In genomic region chr5:174972291-174972690, GRCh38 we compare ENCODE assay signal across 22 cellular contexts.
DNase-seq lines count a peak whose midpoint lies in the region; ATAC-seq and TF ChIP-seq lines count a peak whose summit lies in the region.
"Had no signal": no experiment of that assay in that cellular context is flagged by ENCODE, and none has a peak within 500 bp of the region (broad histone marks: within the 10 kb centered on the region; RNA-seq: fewer than 3 reads in every experiment).

No MANE protein-coding gene starts in this region.

- no peaks in the 10 kb centered on the region for H3K4me1 Mint-ChIP-seq in T-cell
- H3K4me1 Mint-ChIP-seq: activated naive CD8-positive, alpha-beta T cell treated with anti-CD3 and anti-CD28 coated beads for 36 hours; stimulated activated memory B cell treated with anti-CD40 and anti-IgM and Interleukin-4, amounts not matched to agents 10 μg/mL and 1 μg/mL and 100 μg/mL, for 72 hours had no signal

- H2AFZ ChIP-seq in PC-3 (ENCODE audit: low read length) = no peak overlapping the region

- H3K4me1 ChIP-seq in PC-3 (ENCODE audit: insufficient read depth, low read length) (no peaks in the 10 kb centered on the region), mucosa of descending colon (ENCODE audit: low read depth) (no peaks in the 10 kb centered on the region)
- H3K4me1 ChIP-seq: colonic mucosa, HAP-1, tibial artery had no signal

- no peak overlapping the region for H3K9ac ChIP-seq in PC-3 (ENCODE audit: low read length)
- H3K9ac ChIP-seq: KMS-11 had no signal

- intact Hi-C loops in PC-3 (cut with micrococcal nuclease) (no loop called here), mucosa of descending colon (cut with DNase I, micrococcal nuclease) (no loop called here)

- no peak overlapping the region for H3K4me3 Mint-ChIP-seq in T-cell
- H3K4me3 Mint-ChIP-seq: activated naive CD8-positive, alpha-beta T cell treated with anti-CD3 and anti-CD28 coated beads for 36 hours; stimulated activated memory B cell treated with anti-CD40 and anti-IgM and Interleukin-4, amounts not matched to agents 10 μg/mL and 1 μg/mL and 100 μg/mL, for 72 hours had no signal

- H3K9me3 ChIP-seq in PC-3 (ENCODE audit: low read length) = no peaks in the 10 kb centered on the region
- H3K9me3 ChIP-seq in mucosa of descending colon = no peaks in the 10 kb centered on the region
- H3K9me3 ChIP-seq: colonic mucosa, HAP-1 had no signal

- H3K9me3 Mint-ChIP-seq in T-cell = peaks cover 11 to 28% (median 18%) of the 10 kb centered on the region in 3 donors

- ATAC-seq in PC-3 (no peak), mucosa of descending colon (peak; percentile 21), T-cell (replicated peaks in 1 of 4) (no peak), HG03175 (IDR thresholded peaks at IDR 0.05; ENCODE audit: unreplicated experiment) (no peak)
- ATAC-seq: activated CD4-positive, CD25-positive, alpha-beta regulatory T cell treated with anti-CD3 and anti-CD28 coated beads, Interleukin-2, amount 50 U/mL, for 24 hours; stimulated activated memory B cell treated with anti-CD40 and anti-IgM and Interleukin-4, amounts not matched to agents 10 μg/mL and 1 μg/mL and 100 μg/mL, for 72 hours had no signal

- H4K20me1 ChIP-seq in PC-3 (ENCODE audit: low read length) = no peaks in the 10 kb centered on the region

- no peak overlapping the region for H3K4me2 ChIP-seq in PC-3 (ENCODE audit: low read length)
- H3K4me2 ChIP-seq: KMS-11 had no signal

- H3K27ac ChIP-seq in PC-3 (ENCODE audit: low read length) = no peak overlapping the region
- H3K27ac ChIP-seq: colonic mucosa, KMS-11, tibial artery had no signal

- peaks cover 16 to 33% of the 10 kb centered on the region in 2 donors for H3K27me3 Mint-ChIP-seq in T-cell

- H3K27ac Mint-ChIP-seq in T-cell = no peak overlapping the region
- H3K27ac Mint-ChIP-seq: activated naive CD8-positive, alpha-beta T cell treated with anti-CD3 and anti-CD28 coated beads for 36 hours; stimulated activated memory B cell treated with anti-CD40 and anti-IgM and Interleukin-4, amounts not matched to agents 10 μg/mL and 1 μg/mL and 100 μg/mL, for 72 hours had no signal

- no peaks in the 10 kb centered on the region for H3F3A ChIP-seq in PC-3 (ENCODE audit: low read length, unreplicated experiment)

- DNase-seq in DMS53 treated with DMSO at 0.1 percent for 48 hours (lab: John Stamatoyannopoulos, UW; ENCODE audit: unreplicated experiment) = peak; percentile 95
- peak; percentile 88 for DNase-seq in NCI-H1105 treated with DMSO at 0.1 percent for 48 hours (lab: John Stamatoyannopoulos, UW)
- DNase-seq in PC-3 = peak; percentile 44
- DNase-seq in mucosa of descending colon = no peak
- DNase-seq in SW 1271 (lab: John Stamatoyannopoulos, UW) = no peak
- no peak for DNase-seq in OCI-M2 (lab: John Stamatoyannopoulos, UW; ENCODE audit: unreplicated experiment)
- DNase-seq in T-cell = no peak
- DNase-seq: activated naive CD8-positive, alpha-beta T cell treated with anti-CD3 and anti-CD28 coated beads for 36 hours; activated T-cell treated with anti-CD3 and anti-CD28 coated beads, Interleukin-2, amount 50 U/mL, for 48 hours; colonic mucosa; DND-41; hypothalamus; kidney glomerular epithelial cell; NCI-H1436; NCI-H524 treated with DMSO at 0.1 percent for 48 hours; T1000; tibial artery had no signal

- H3K27me3 ChIP-seq in PC-3 (ENCODE audit: low read length) = no peaks in the 10 kb centered on the region
- H3K27me3 ChIP-seq: colonic mucosa, tibial artery had no signal

- H3K36me3 Mint-ChIP-seq in T-cell = no peaks in the 10 kb centered on the region
- H3K36me3 Mint-ChIP-seq: activated naive CD8-positive, alpha-beta T cell treated with anti-CD3 and anti-CD28 coated beads for 36 hours; stimulated activated memory B cell treated with anti-CD40 and anti-IgM and Interleukin-4, amounts not matched to agents 10 μg/mL and 1 μg/mL and 100 μg/mL, for 72 hours had no signal

- POLR2A ChIA-PET in PC-3 (lab: Charles Lee; ENCODE audit: unreplicated experiment) (no interaction called here), T-cell (lab: Charles Lee) (no interaction called here)

- H3K4me3 ChIP-seq in PC-3 (ENCODE audit: low read length) = no peak overlapping the region
- no peak overlapping the region for H3K4me3 ChIP-seq in mucosa of descending colon
- H3K4me3 ChIP-seq: colonic mucosa, HAP-1, tibial artery had no signal

- CTCF ChIA-PET in PC-3 (lab: Charles Lee) (no interaction called here), T-cell (lab: Charles Lee) (interaction anchor here in 1 of 2 donors (0.5 kb wide), 1 partner anchor 1676 kb away, joined by 3 read pairs; no protein-coding TSS in a partner anchor)

- TF ChIP-seq CTCF in PC-3 (conservative IDR thresholded peaks at IDR 0.05; ENCODE audit: low read depth, low read length) (no peak), mucosa of descending colon (IDR thresholded peaks at IDR 0.05) (no peak)

- H3K79me2 ChIP-seq in PC-3 (ENCODE audit: low read length) = no peaks in the 10 kb centered on the region

- no peaks in the 10 kb centered on the region for H3K9me2 ChIP-seq in PC-3 (replicated peaks; ENCODE audit: low read length)

- no TSS peak for BruUV-seq in PC-3 (replicated peaks; lab: Mats Ljungman, UMichigan)

- H3K36me3 ChIP-seq in PC-3 (ENCODE audit: low read depth, low read length) (no peaks in the 10 kb centered on the region), mucosa of descending colon (ENCODE audit: low read depth) (no peaks in the 10 kb centered on the region)
- H3K36me3 ChIP-seq: colonic mucosa, HAP-1, tibial artery had no signal

Comparison
In these comparisons a context has a peak if more than half of its experiments do, and no peak if none do; other contexts are left out.
1. DNase-seq: peak in DMS53 treated with DMSO at 0.1 percent for 48 hours (single experiment), NCI-H1105 treated with DMSO at 0.1 percent for 48 hours (single experiment) and PC-3 (single experiment); none in mucosa of descending colon (0 of 3), SW 1271 (0 of 2), OCI-M2 (single experiment) and T-cell (0 of 34).